Comparison of ENCODE assay signal across 1 cellular context in genomic region chr6:159169193-159169555, GRCh38.
TF ChIP-seq lines count a peak whose summit lies in the region.

Gene FNDC1, plus strand, starts transcription at chr6:159169400. Its CDS starts 197 bp downstream, at chr6:159169597.

TF ChIP-seq in H1, 55 proteins besides CTCF, POLR2A, EP300 and RAD21:
- peak; percentile 43; the same call in 1 of the 2 replicates for TF ChIP-seq TAF1 (IDR thresholded peaks at IDR 0.05; ENCODE audit: low read depth, low read length)
- peak in 1 of 2 experiments; percentile 21; a peak in 1 of 4 replicates for TF ChIP-seq HDAC2 (IDR thresholded peaks at IDR 0.05; ENCODE audit: borderline replicate concordance in 1 of 2, low read depth in 2 of 2, low read length in 2 of 2)
- no peak for TF ChIP-seq SIN3A (conservative IDR thresholded peaks at IDR 0.05 in 1 of 2, IDR thresholded peaks at IDR 0.05 in 1 of 2; ENCODE audit: low read depth in 1 of 2, low read length in 2 of 2)
- TF ChIP-seq BRCA1 (IDR thresholded peaks at IDR 0.05; ENCODE audit: low read depth, low read length): no peak
- TF ChIP-seq HDAC6 (IDR thresholded peaks at IDR 0.05; ENCODE audit: low read depth, low read length): no peak
- no peak for TF ChIP-seq JUND (IDR thresholded peaks at IDR 0.05; ENCODE audit: low read length)
- no peak for TF ChIP-seq CREB1 (IDR thresholded peaks at IDR 0.05)
- no peak for TF ChIP-seq RXRA (IDR thresholded peaks at IDR 0.05; ENCODE audit: insufficient read depth, low read depth, low read length)
